Comparison of ENCODE assay signal across 1 cellular context in the genomic region with DNA sequence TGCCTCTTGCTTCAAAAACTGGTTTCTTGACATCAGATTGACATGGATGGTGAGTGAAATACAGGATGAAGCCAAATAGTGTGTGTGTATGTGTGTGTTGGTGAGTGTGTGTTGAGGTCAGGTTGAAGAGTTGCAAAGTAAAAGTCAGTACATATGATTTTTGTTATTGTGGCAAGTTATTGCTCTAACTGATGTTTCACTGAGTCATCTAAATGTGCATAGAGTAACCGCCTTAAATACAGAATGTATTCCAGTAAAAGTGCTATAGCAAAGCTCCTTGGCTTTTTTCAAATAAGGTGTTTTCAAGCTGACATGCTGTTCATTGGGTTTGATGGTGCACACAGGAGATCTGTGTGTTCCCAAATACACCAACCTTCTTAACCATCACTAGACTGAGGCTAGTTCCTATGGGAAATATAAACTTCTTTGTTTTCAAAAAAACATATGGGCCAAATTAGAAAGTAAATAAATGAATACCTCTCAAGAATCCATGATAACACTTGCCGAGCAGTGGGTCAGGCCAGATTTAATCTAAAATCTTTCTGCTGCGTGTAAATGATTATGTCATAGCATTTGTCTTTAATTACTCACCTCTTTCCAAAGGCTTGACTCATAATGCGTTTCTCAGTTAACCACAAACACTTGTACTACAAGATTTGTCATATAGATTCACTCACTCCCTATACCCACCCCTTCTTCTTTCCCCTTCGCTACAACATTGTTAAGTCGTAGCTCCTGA.
A peak's percentile ranks its signal among the peaks of the same experiment; 100 is the strongest.
TF ChIP-seq lines count a peak whose summit lies in the region.

No MANE protein-coding gene starts in this region.

TF ChIP-seq in HEK293, 187 proteins besides CTCF, POLR2A, EP300 and RAD21 (continued from another document and continues in another):
- peak; percentile 92 for TF ChIP-seq ATF2 (tag by site-specific recombination; IDR thresholded peaks at IDR 0.05; ENCODE audit: low read depth)
- TF ChIP-seq KLF8 (tag by site-specific recombination; IDR thresholded peaks at IDR 0.05) = peak; percentile 93
- peak; percentile 91 for TF ChIP-seq GLI2 (tag by site-specific recombination; IDR thresholded peaks at IDR 0.05; ENCODE audit: borderline replicate concordance, low read depth)
- no peak for TF ChIP-seq ZBTB7A (tag by site-specific recombination; IDR thresholded peaks at IDR 0.05; ENCODE audit: low read depth)
- peak; percentile 27; the same call in 1 of the 2 replicates for TF ChIP-seq OVOL3 (tag by site-specific recombination; IDR thresholded peaks at IDR 0.05)
- no peak for TF ChIP-seq ZFP41 (tag by site-specific recombination; IDR thresholded peaks at IDR 0.05; ENCODE audit: borderline replicate concordance)
- TF ChIP-seq ZNF184 (tag by site-specific recombination; IDR thresholded peaks at IDR 0.05) = peak; percentile 87
- TF ChIP-seq ZNF155 (tag by site-specific recombination; IDR thresholded peaks at IDR 0.05) = no peak
- no peak for TF ChIP-seq ZNF768 (tag by site-specific recombination; IDR thresholded peaks at IDR 0.05)
- TF ChIP-seq ZNF211 (tag by site-specific recombination; IDR thresholded peaks at IDR 0.05; ENCODE audit: low read depth) = no peak
- TF ChIP-seq ZBTB17 (tag by site-specific recombination; IDR thresholded peaks at IDR 0.05) = 0 out of 2 replicates have a peak, but pooled peaks have one; percentile 38
- TF ChIP-seq, protein P1, sequence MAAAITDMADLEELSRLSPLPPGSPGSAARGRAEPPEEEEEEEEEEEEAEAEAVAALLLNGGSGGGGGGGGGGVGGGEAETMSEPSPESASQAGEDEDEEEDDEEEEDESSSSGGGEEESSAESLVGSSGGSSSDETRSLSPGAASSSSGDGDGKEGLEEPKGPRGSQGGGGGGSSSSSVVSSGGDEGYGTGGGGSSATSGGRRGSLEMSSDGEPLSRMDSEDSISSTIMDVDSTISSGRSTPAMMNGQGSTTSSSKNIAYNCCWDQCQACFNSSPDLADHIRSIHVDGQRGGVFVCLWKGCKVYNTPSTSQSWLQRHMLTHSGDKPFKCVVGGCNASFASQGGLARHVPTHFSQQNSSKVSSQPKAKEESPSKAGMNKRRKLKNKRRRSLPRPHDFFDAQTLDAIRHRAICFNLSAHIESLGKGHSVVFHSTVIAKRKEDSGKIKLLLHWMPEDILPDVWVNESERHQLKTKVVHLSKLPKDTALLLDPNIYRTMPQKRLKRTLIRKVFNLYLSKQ (tag by site-specific recombination; IDR thresholded peaks at IDR 0.05; ENCODE audit: borderline replicate concordance) = no peak
- no peak for TF ChIP-seq ZNF626 (tag by site-specific recombination; IDR thresholded peaks at IDR 0.05)
- TF ChIP-seq ZNF266 (tag by site-specific recombination; IDR thresholded peaks at IDR 0.05; ENCODE audit: low read depth) = no peak
- no peak for TF ChIP-seq ZNF510 (tag by site-specific recombination; IDR thresholded peaks at IDR 0.05; ENCODE audit: insufficient replicate concordance)
- TF ChIP-seq ZNF830 (tag by site-specific recombination; IDR thresholded peaks at IDR 0.05; ENCODE audit: low read depth) = no peak
- peak; percentile 95 for TF ChIP-seq ZNF629 (tag by site-specific recombination; IDR thresholded peaks at IDR 0.05)
- 0 out of 2 replicates have a peak, but pooled peaks have one; percentile 45 for TF ChIP-seq ZFP37 (tag by site-specific recombination; IDR thresholded peaks at IDR 0.05)
- 0 out of 2 replicates have a peak, but pooled peaks have one; percentile 30 for TF ChIP-seq ZNF146 (tag by site-specific recombination; IDR thresholded peaks at IDR 0.05)
- no peak for TF ChIP-seq ZNF341 (tag by site-specific recombination; IDR thresholded peaks at IDR 0.05; ENCODE audit: low read depth)
- no peak for TF ChIP-seq ZNF837 (tag by site-specific recombination; IDR thresholded peaks at IDR 0.05)
- TF ChIP-seq, protein P2, sequence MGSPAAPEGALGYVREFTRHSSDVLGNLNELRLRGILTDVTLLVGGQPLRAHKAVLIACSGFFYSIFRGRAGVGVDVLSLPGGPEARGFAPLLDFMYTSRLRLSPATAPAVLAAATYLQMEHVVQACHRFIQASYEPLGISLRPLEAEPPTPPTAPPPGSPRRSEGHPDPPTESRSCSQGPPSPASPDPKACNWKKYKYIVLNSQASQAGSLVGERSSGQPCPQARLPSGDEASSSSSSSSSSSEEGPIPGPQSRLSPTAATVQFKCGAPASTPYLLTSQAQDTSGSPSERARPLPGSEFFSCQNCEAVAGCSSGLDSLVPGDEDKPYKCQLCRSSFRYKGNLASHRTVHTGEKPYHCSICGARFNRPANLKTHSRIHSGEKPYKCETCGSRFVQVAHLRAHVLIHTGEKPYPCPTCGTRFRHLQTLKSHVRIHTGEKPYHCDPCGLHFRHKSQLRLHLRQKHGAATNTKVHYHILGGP (tag by site-specific recombination; IDR thresholded peaks at IDR 0.05) = no peak
- no peak for TF ChIP-seq SP2 (tag by site-specific recombination; IDR thresholded peaks at IDR 0.05)
- TF ChIP-seq ZNF335 (tag by site-specific recombination; conservative IDR thresholded peaks at IDR 0.05) = peak; percentile 23; the same call in 1 of the 2 replicates
- TF ChIP-seq, protein P3, sequence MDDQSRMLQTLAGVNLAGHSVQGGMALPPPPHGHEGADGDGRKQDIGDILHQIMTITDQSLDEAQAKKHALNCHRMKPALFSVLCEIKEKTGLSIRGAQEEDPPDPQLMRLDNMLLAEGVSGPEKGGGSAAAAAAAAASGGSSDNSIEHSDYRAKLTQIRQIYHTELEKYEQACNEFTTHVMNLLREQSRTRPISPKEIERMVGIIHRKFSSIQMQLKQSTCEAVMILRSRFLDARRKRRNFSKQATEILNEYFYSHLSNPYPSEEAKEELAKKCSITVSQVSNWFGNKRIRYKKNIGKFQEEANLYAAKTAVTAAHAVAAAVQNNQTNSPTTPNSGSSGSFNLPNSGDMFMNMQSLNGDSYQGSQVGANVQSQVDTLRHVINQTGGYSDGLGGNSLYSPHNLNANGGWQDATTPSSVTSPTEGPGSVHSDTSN (CRISPR knock-in tag; IDR thresholded peaks at IDR 0.05) = no peak
- no peak for TF ChIP-seq SCRT1 (tag by site-specific recombination; IDR thresholded peaks at IDR 0.05; ENCODE audit: borderline replicate concordance)
- no peak for TF ChIP-seq ZNF707 (tag by site-specific recombination; IDR thresholded peaks at IDR 0.05)
- no peak for TF ChIP-seq ZNF302 (tag by site-specific recombination; IDR thresholded peaks at IDR 0.05; ENCODE audit: low read depth)
- no peak for TF ChIP-seq ZNF544 (tag by site-specific recombination; IDR thresholded peaks at IDR 0.05)
- no peak for TF ChIP-seq ZNF114 (tag by site-specific recombination; IDR thresholded peaks at IDR 0.05)
- no peak for TF ChIP-seq EGR2 (tag by site-specific recombination; IDR thresholded peaks at IDR 0.05; ENCODE audit: low read depth)
- TF ChIP-seq ZNF549 (tag by site-specific recombination; IDR thresholded peaks at IDR 0.05) = 0 out of 2 replicates have a peak, but pooled peaks have one; percentile 6
- TF ChIP-seq ZNF221 (tag by site-specific recombination; IDR thresholded peaks at IDR 0.05; ENCODE audit: borderline replicate concordance) = no peak
- TF ChIP-seq ZNF239 (tag by site-specific recombination; IDR thresholded peaks at IDR 0.05) = no peak
- TF ChIP-seq HOXC10 (CRISPR knock-in tag; IDR thresholded peaks at IDR 0.05) = no peak
- TF ChIP-seq ZNF391 (tag by site-specific recombination; IDR thresholded peaks at IDR 0.05; ENCODE audit: borderline replicate concordance, low read depth) = no peak
- TF ChIP-seq ZNF530 (tag by site-specific recombination; IDR thresholded peaks at IDR 0.05; ENCODE audit: low read depth) = no peak
- TF ChIP-seq, protein P4, sequence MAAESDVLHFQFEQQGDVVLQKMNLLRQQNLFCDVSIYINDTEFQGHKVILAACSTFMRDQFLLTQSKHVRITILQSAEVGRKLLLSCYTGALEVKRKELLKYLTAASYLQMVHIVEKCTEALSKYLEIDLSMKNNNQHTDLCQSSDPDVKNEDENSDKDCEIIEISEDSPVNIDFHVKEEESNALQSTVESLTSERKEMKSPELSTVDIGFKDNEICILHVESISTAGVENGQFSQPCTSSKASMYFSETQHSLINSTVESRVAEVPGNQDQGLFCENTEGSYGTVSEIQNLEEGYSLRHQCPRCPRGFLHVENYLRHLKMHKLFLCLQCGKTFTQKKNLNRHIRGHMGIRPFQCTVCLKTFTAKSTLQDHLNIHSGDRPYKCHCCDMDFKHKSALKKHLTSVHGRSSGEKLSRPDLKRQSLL (tag by site-specific recombination; IDR thresholded peaks at IDR 0.05) = no peak
- TF ChIP-seq, protein P5, sequence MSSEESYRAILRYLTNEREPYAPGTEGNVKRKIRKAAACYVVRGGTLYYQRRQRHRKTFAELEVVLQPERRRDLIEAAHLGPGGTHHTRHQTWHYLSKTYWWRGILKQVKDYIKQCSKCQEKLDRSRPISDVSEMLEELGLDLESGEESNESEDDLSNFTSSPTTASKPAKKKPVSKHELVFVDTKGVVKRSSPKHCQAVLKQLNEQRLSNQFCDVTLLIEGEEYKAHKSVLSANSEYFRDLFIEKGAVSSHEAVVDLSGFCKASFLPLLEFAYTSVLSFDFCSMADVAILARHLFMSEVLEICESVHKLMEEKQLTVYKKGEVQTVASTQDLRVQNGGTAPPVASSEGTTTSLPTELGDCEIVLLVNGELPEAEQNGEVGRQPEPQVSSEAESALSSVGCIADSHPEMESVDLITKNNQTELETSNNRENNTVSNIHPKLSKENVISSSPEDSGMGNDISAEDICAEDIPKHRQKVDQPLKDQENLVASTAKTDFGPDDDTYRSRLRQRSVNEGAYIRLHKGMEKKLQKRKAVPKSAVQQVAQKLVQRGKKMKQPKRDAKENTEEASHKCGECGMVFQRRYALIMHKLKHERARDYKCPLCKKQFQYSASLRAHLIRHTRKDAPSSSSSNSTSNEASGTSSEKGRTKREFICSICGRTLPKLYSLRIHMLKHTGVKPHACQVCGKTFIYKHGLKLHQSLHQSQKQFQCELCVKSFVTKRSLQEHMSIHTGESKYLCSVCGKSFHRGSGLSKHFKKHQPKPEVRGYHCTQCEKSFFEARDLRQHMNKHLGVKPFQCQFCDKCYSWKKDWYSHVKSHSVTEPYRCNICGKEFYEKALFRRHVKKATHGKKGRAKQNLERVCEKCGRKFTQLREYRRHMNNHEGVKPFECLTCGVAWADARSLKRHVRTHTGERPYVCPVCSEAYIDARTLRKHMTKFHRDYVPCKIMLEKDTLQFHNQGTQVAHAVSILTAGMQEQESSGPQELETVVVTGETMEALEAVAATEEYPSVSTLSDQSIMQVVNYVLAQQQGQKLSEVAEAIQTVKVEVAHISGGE (tag by site-specific recombination; conservative IDR thresholded peaks at IDR 0.05; ENCODE audit: low read depth) = no peak
- peak; percentile 47; the same call in 1 of the 2 replicates for TF ChIP-seq ZNF174 (tag by site-specific recombination; IDR thresholded peaks at IDR 0.05)
- TF ChIP-seq ZNF843 (tag by site-specific recombination; IDR thresholded peaks at IDR 0.05) = peak; percentile 90
- TF ChIP-seq, protein P6, sequence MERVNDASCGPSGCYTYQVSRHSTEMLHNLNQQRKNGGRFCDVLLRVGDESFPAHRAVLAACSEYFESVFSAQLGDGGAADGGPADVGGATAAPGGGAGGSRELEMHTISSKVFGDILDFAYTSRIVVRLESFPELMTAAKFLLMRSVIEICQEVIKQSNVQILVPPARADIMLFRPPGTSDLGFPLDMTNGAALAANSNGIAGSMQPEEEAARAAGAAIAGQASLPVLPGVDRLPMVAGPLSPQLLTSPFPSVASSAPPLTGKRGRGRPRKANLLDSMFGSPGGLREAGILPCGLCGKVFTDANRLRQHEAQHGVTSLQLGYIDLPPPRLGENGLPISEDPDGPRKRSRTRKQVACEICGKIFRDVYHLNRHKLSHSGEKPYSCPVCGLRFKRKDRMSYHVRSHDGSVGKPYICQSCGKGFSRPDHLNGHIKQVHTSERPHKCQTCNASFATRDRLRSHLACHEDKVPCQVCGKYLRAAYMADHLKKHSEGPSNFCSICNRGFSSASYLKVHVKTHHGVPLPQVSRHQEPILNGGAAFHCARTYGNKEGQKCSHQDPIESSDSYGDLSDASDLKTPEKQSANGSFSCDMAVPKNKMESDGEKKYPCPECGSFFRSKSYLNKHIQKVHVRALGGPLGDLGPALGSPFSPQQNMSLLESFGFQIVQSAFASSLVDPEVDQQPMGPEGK (tag by site-specific recombination; IDR thresholded peaks at IDR 0.05) = peak; percentile 68
- TF ChIP-seq ZXDB (tag by site-specific recombination; IDR thresholded peaks at IDR 0.05) = peak; percentile 74
- no peak for TF ChIP-seq ZNF426 (tag by site-specific recombination; IDR thresholded peaks at IDR 0.05)
- TF ChIP-seq OSR2 (tag by site-specific recombination; IDR thresholded peaks at IDR 0.05) = peak; percentile 84
- TF ChIP-seq BCL11A (tag by site-specific recombination; IDR thresholded peaks at IDR 0.05; ENCODE audit: low read depth) = peak; percentile 76; the same call in 1 of the 2 replicates
- no peak for TF ChIP-seq ZNF473 (tag by site-specific recombination; IDR thresholded peaks at IDR 0.05)
- TF ChIP-seq TCF7L2 (IDR thresholded peaks at IDR 0.05; ENCODE audit: borderline replicate concordance, low read depth, low read length) = no peak
- TF ChIP-seq ZNF571 (tag by site-specific recombination; IDR thresholded peaks at IDR 0.05) = no peak
- peak; percentile 77 for TF ChIP-seq IKZF3 (tag by site-specific recombination; IDR thresholded peaks at IDR 0.05)
- no peak for TF ChIP-seq ZNF561 (tag by site-specific recombination; IDR thresholded peaks at IDR 0.05; ENCODE audit: borderline replicate concordance)
- TF ChIP-seq, protein P7, sequence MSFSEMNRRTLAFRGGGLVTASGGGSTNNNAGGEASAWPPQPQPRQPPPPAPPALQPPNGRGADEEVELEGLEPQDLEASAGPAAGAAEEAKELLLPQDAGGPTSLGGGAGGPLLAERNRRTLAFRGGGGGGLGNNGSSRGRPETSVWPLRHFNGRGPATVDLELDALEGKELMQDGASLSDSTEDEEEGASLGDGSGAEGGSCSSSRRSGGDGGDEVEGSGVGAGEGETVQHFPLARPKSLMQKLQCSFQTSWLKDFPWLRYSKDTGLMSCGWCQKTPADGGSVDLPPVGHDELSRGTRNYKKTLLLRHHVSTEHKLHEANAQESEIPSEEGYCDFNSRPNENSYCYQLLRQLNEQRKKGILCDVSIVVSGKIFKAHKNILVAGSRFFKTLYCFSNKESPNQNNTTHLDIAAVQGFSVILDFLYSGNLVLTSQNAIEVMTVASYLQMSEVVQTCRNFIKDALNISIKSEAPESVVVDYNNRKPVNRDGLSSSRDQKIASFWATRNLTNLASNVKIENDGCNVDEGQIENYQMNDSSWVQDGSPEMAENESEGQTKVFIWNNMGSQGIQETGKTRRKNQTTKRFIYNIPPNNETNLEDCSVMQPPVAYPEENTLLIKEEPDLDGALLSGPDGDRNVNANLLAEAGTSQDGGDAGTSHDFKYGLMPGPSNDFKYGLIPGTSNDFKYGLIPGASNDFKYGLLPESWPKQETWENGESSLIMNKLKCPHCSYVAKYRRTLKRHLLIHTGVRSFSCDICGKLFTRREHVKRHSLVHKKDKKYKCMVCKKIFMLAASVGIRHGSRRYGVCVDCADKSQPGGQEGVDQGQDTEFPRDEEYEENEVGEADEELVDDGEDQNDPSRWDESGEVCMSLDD (tag by site-specific recombination; IDR thresholded peaks at IDR 0.05) = no peak
- TF ChIP-seq ZNF548 (tag by site-specific recombination; IDR thresholded peaks at IDR 0.05) = no peak
